ENCODE assay signal across 8 cellular contexts in the genomic region with DNA sequence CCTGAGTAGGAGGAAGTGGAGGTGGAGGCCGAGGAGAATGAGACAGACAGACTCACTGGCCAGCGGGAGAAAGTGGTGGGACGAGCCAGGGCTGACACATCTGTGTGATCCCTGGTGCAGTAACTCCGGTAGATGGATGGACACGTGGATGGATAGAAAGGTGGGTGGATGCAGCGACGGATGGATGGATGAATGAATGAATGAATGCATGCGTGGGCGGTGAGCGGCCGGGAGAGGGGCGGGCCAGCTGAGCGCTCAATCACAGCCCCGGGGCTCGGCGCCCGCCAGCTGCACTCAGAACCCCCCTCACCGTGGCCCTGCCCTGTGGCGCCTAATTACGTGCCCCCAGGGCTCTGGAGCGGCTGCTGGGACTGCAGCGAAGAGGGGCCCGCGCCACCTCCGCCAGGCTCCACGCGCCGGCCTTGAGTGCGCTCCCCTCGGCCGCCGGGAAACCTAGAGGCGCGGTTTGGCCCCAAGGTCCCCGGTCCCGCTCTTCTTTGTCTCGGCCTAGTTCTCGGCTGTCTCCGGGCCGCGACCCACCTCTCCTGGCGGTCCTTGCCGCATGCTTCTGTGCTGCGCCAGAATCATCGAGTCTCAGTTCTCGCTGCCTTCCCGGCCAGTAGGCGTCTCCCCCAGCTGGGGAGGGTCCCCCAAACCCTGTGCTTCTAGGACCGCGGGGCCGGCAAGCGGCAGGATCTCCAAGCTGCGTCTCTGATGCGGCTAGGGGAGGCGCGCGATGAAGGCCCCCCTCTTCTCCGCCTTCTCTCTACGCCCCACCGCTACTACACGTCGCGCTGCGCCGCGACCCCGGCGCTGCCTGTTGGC. TPM values are rescaled to one million over a fixed set of nuclear protein-coding genes. Genes with fewer than 3 reads are reported as not detected.
DNase-seq lines count a peak whose midpoint lies in the region; ATAC-seq and TF ChIP-seq lines count a peak whose summit lies in the region.

No MANE protein-coding gene starts in this region.

- H3K4me3 Mint-ChIP-seq in activated B cell treated with CpG ODN at 0.5 μM for 24 hours: peak overlapping the region; percentile 87

- peaks cover 5% of the 10 kb centered on the region for H3K36me3 Mint-ChIP-seq in activated B cell treated with CpG ODN at 0.5 μM for 24 hours (ENCODE audit: low read depth)

- no peak for ATAC-seq in activated B cell treated with CpG ODN at 0.5 μM for 24 hours (ENCODE audit: low read depth)
- ATAC-seq in HG02938 (IDR thresholded peaks at IDR 0.05; ENCODE audit: unreplicated experiment): no peak
- ATAC-seq in GM21526 (IDR thresholded peaks at IDR 0.05; ENCODE audit: low FRiP score, unreplicated experiment): no peak
- ATAC-seq in HG03432 (IDR thresholded peaks at IDR 0.05; ENCODE audit: unreplicated experiment): no peak

- no peaks in the 10 kb centered on the region for H3K9me3 Mint-ChIP-seq in activated B cell treated with CpG ODN at 0.5 μM for 24 hours

- peak overlapping the region; percentile 37 for H3K27ac ChIP-seq in hepatocyte

- H3K4me2 ChIP-seq in hepatocyte: peak overlapping the region; percentile 99

- H4K20me1 ChIP-seq in hepatocyte (ENCODE audit: insufficient read depth, poor library complexity, severe bottlenecking): peaks cover 91% of the 10 kb centered on the region

- CTCF ChIA-PET in activated B cell treated with CpG ODN at 0.5 μM for 24 hours (lab: Charles Lee): no interaction called here

- peaks cover 100% of the 10 kb centered on the region for H3K79me2 ChIP-seq in hepatocyte

- no peaks in the 10 kb centered on the region for H3K36me3 ChIP-seq in hepatocyte (replicated peaks; ENCODE audit: insufficient read depth, low read depth)

- H3K4me1 Mint-ChIP-seq in activated B cell treated with CpG ODN at 0.5 μM for 24 hours: peaks cover 28% of the 10 kb centered on the region

- no peak overlapping the region for H2AFZ ChIP-seq in hepatocyte

- WGBS in hepatocyte (ENCODE audit: low lambda C conversion rate, missing lambda C conversion rate): 35% methylated on average over 65 of the region's 68 CpGs

- H3K27ac Mint-ChIP-seq in activated B cell treated with CpG ODN at 0.5 μM for 24 hours: no peak overlapping the region

- H3K9me3 ChIP-seq in hepatocyte (ENCODE audit: low read depth): no peaks in the 10 kb centered on the region

- DNase-seq in GM13977 (ENCODE audit: low spot score): peak; percentile 49
- no peak for DNase-seq in activated B cell treated with CpG ODN at 0.5 μM for 24 hours
- no peak for DNase-seq in hepatocyte (ENCODE audit: low spot score)
- no peak for DNase-seq in skeletal muscle cell (ENCODE audit: low read depth)
- DNase-seq in T-helper 9 cell: no peak

- in situ Hi-C loops in GM13977 (cut with MboI; ENCODE audit: low pct_unique_long_range_greater_than_20kb, low sequenced_read_pairs, unreplicated experiment): no loop called here

- no peaks in the 10 kb centered on the region for H3K27me3 ChIP-seq in hepatocyte

- no peaks in the 10 kb centered on the region for H3K9me2 ChIP-seq in hepatocyte (replicated peaks; ENCODE audit: insufficient read depth)

- H3K4me1 ChIP-seq in hepatocyte (ENCODE audit: insufficient read depth): peaks cover 39% of the 10 kb centered on the region

- POLR2A ChIA-PET in activated B cell treated with CpG ODN at 0.5 μM for 24 hours (lab: Charles Lee): interaction anchor here (0.5 kb wide), 1 partner anchor 40 kb away, joined by 3 read pairs; no protein-coding TSS in a partner anchor

- TF ChIP-seq CTCF in GM13977 (IDR thresholded peaks at IDR 0.05; ENCODE audit: extremely low read depth, insufficient read depth, missing control alignments): no peak
- no peak for TF ChIP-seq CTCF in activated B cell treated with CpG ODN at 0.5 μM for 24 hours (IDR thresholded peaks at IDR 0.05)
- TF ChIP-seq CTCF in hepatocyte (IDR thresholded peaks at IDR 0.05; ENCODE audit: poor library complexity): no peak

- peaks cover 34% of the 10 kb centered on the region for H3K27me3 Mint-ChIP-seq in activated B cell treated with CpG ODN at 0.5 μM for 24 hours

- H3K4me3 ChIP-seq in hepatocyte: no peak overlapping the region
- peak overlapping the region; percentile 61 for H3K4me3 ChIP-seq in skeletal muscle cell (ENCODE audit: low read depth, low read length)

- intact Hi-C loops in activated B cell treated with CpG ODN at 0.5 μM for 24 hours (cut with micrococcal nuclease): no loop called here

RNA-seq across cellular contexts. Expression of gene RAI1, which starts 41.0 kb away (rescaled TPM):
- total RNA-seq in activated B cell treated with CpG ODN at 0.5 μM for 24 hours: 26.7 and 31.2 TPM in 2 replicates
- 19.2 and 23.8 TPM in 2 replicates for total RNA-seq in hepatocyte
- 18.7 and 20.2 TPM in 2 replicates for polyA plus RNA-seq in hepatocyte
